In genomic region chr16:5252800-5253199, GRCh38 we compare ENCODE assay signal across 25 cellular contexts.
"Had no signal": no experiment of that assay in that cellular context is flagged by ENCODE, and none has a peak within 500 bp of the region (broad histone marks: within the 10 kb centered on the region; RNA-seq: fewer than 3 reads in every experiment).

No MANE protein-coding gene starts in this region.

- H3K4me1 Mint-ChIP-seq: mesothelial cell of epicardium; naive thymus-derived CD8-positive, alpha-beta T cell; stimulated activated naive CD8-positive, alpha-beta T cell treated with anti-CD3 and anti-CD28 coated beads, Interleukin-15, amount 100 ng/mL, for 72 hours had no signal

- H3K4me3 ChIP-seq: cardiac muscle cell, heart right ventricle, pancreas, psoas muscle, suprapubic skin, tibial nerve had no signal

- ATAC-seq: activated T-cell treated with anti-CD3 and anti-CD28 coated beads, Interleukin-2, amount 50 U/mL, for 72 hours; heart right ventricle; left ventricle myocardium superior; naive thymus-derived CD8-positive, alpha-beta T cell; pancreas; psoas muscle; right cardiac atrium; stimulated activated naive CD8-positive, alpha-beta T cell treated with anti-CD3 and anti-CD28 coated beads, Interleukin-15, amount 100 ng/mL, for 72 hours had no signal

- H3K4me1 ChIP-seq: heart right ventricle, pancreas, psoas muscle, suprapubic skin, tibial nerve had no signal

- H3K36me3 ChIP-seq: cardiac muscle cell, heart right ventricle, neutrophil, pancreas, suprapubic skin, tibial nerve had no signal

- H3K4me3 Mint-ChIP-seq: activated naive CD4-positive, alpha-beta T cell treated with anti-CD3 and anti-CD28 coated beads for 36 hours; activated T-cell treated with anti-CD3 and anti-CD28 coated beads, Interleukin-2, amount 50 U/mL, for 72 hours; mesothelial cell of epicardium; naive thymus-derived CD8-positive, alpha-beta T cell; stimulated activated naive CD8-positive, alpha-beta T cell treated with anti-CD3 and anti-CD28 coated beads, Interleukin-15, amount 100 ng/mL, for 72 hours; T-helper 1 cell treated with Interleukin-12 subunit alpha and Interleukin-12 subunit beta and Interleukin-4 antibody, amounts not matched to agents 30 μg/mL and 1 μg/mL, for 36 hours had no signal

- H3K27ac Mint-ChIP-seq: activated naive CD4-positive, alpha-beta T cell treated with anti-CD3 and anti-CD28 coated beads for 36 hours; activated T-cell treated with anti-CD3 and anti-CD28 coated beads, Interleukin-2, amount 50 U/mL, for 72 hours; mesothelial cell of epicardium; naive thymus-derived CD8-positive, alpha-beta T cell; stimulated activated naive CD8-positive, alpha-beta T cell treated with anti-CD3 and anti-CD28 coated beads, Interleukin-15, amount 100 ng/mL, for 72 hours; T-helper 1 cell treated with Interleukin-12 subunit alpha and Interleukin-12 subunit beta and Interleukin-4 antibody, amounts not matched to agents 30 μg/mL and 1 μg/mL, for 36 hours had no signal

- H3K27me3 ChIP-seq: cardiac muscle cell, neutrophil, pancreas, tibial nerve had no signal

- H3K27ac ChIP-seq: cardiac muscle cell, heart right ventricle, neutrophil, pancreas, psoas muscle, suprapubic skin, tibial nerve had no signal

- DNase-seq: activated CD4-positive, alpha-beta T cell treated with anti-CD3 and anti-CD28 coated beads for 4 hours; activated CD4-positive, alpha-beta T cell treated with anti-CD3 and anti-CD28 coated beads, Interleukin-2, amount 50 U/mL, for 48 hours; activated CD4-positive, CD25-positive, alpha-beta regulatory T cell; activated effector memory CD4-positive, alpha-beta T cell treated with Interleukin-2 at 50 U/mL for 16 hours; activated naive CD4-positive, alpha-beta T cell treated with anti-CD3 and anti-CD28 coated beads for 36 hours; activated T-cell treated with anti-CD3 and anti-CD28 coated beads, Interleukin-2, amount 50 U/mL, for 72 hours; erythroblast; foreskin fibroblast; heart right ventricle; left ventricle myocardium superior; mammary epithelial cell; naive thymus-derived CD8-positive, alpha-beta T cell; pancreas; psoas muscle; right cardiac atrium; stimulated activated CD4-positive, alpha-beta T cell treated with anti-CD3 and anti-CD28 coated beads, Interleukin-12 subunit alpha, Interleukin-12 subunit beta, amount 100 ng/mL, for 4 hours; stimulated activated CD4-positive, alpha-beta T cell treated with anti-CD3 and anti-CD28 coated beads, Interleukin-4, amount 100 ng/mL, for 4 hours; stimulated activated naive CD8-positive, alpha-beta T cell treated with anti-CD3 and anti-CD28 coated beads, Interleukin-15, amount 100 ng/mL, for 72 hours; T1000 had no signal

- H3K36me3 Mint-ChIP-seq: mesothelial cell of epicardium; naive thymus-derived CD8-positive, alpha-beta T cell had no signal

- H3K9me3 ChIP-seq: heart right ventricle, neutrophil, pancreas, psoas muscle, suprapubic skin, tibial nerve had no signal

- H3K9me3 Mint-ChIP-seq: activated naive CD4-positive, alpha-beta T cell treated with anti-CD3 and anti-CD28 coated beads for 36 hours; mesothelial cell of epicardium; stimulated activated naive CD8-positive, alpha-beta T cell treated with anti-CD3 and anti-CD28 coated beads, Interleukin-15, amount 100 ng/mL, for 72 hours; T-helper 1 cell treated with Interleukin-12 subunit alpha and Interleukin-12 subunit beta and Interleukin-4 antibody, amounts not matched to agents 30 μg/mL and 1 μg/mL, for 36 hours had no signal
